In genomic region chr3:161349529-161350278, GRCh38 we compare ENCODE assay signal across 8 cellular contexts. TPM values are rescaled to one million over a fixed set of nuclear protein-coding genes. Genes with fewer than 3 reads are reported as not detected.
A peak's percentile ranks its signal among the peaks of the same experiment; 100 is the strongest.
DNase-seq lines count a peak whose midpoint lies in the region; ATAC-seq, FAIRE-seq and TF ChIP-seq lines count a peak whose summit lies in the region.

No MANE protein-coding gene starts in this region.

- H3K9me3 Mint-ChIP-seq in type B pancreatic cell = no peaks in the 10 kb centered on the region

- H3K36me3 ChIP-seq in esophagus muscularis mucosa = no peaks in the 10 kb centered on the region

- H3K4me1 ChIP-seq in esophagus muscularis mucosa = no peaks in the 10 kb centered on the region

- no peaks in the 10 kb centered on the region for H3K9me3 ChIP-seq in esophagus muscularis mucosa

- no peak for TF ChIP-seq POLR2A in esophagus muscularis mucosa (IDR thresholded peaks at IDR 0.05; ENCODE audit: low read depth)

- intact Hi-C loops in esophagus muscularis mucosa (cut with DNase I) = no loop called here

- H3K27ac Mint-ChIP-seq in type B pancreatic cell = no peak overlapping the region

- peak; percentile 29 for FAIRE-seq in GM18507 (lab: Jason Lieb, UNC)

- H3K36me3 Mint-ChIP-seq in type B pancreatic cell = peaks cover 3% of the 10 kb centered on the region

- no peaks in the 10 kb centered on the region for H3K27me3 ChIP-seq in esophagus muscularis mucosa

- H3K27me3 Mint-ChIP-seq in type B pancreatic cell = no peaks in the 10 kb centered on the region

- ATAC-seq in HG03469 (IDR thresholded peaks at IDR 0.05; ENCODE audit: unreplicated experiment) = peak; percentile 59

- 68% methylated on average over 7 of the region's 7 CpGs for WGBS in esophagus muscularis mucosa

- no peak overlapping the region for H3K4me3 ChIP-seq in esophagus muscularis mucosa

- no peak for TF ChIP-seq CTCF in esophagus muscularis mucosa (IDR thresholded peaks at IDR 0.05)
- no peak for TF ChIP-seq CTCF in type B pancreatic cell (conservative IDR thresholded peaks at IDR 0.05)

- no peak overlapping the region for H3K4me3 Mint-ChIP-seq in type B pancreatic cell

- no peak for DNase-seq in GM18507 (ENCODE audit: extremely low spot score, insufficient read length, low read depth)
- peak; percentile 0 for DNase-seq in activated T-helper 9 cell treated with anti-CD3 and anti-CD28 coated beads, Interleukin-2, amount 50 U/mL, for 16 hours (ENCODE audit: low read depth)
- DNase-seq in iPS-NIHi11 (ENCODE audit: low spot score) = peak; percentile 33
- DNase-seq in esophagus muscularis mucosa (ENCODE audit: extremely low spot score) = no peak
- no peak for DNase-seq in type B pancreatic cell (ENCODE audit: extremely low spot score, unreplicated experiment)
- DNase-seq in retina = no peak
- no peak for DNase-seq in Ammon's horn (ENCODE audit: low spot score)

- no peak for TF ChIP-seq EP300 in esophagus muscularis mucosa (IDR thresholded peaks at IDR 0.05)

- H3K27ac ChIP-seq in esophagus muscularis mucosa (replicated peaks in 1 of 4) = no peak overlapping the region

- H3K4me1 Mint-ChIP-seq in type B pancreatic cell (ENCODE audit: unreplicated experiment) = peaks cover 16% of the 10 kb centered on the region

RNA-seq across cellular contexts. Expression of gene SPTSSB, which starts 21.6 kb away (rescaled TPM):
- total RNA-seq in esophagus muscularis mucosa (under 1 TPM in 1 of 4 donors, not detected in 3; 0.13 TPM), type B pancreatic cell (ENCODE audit: low replicate concordance) (28.8 and 69.1 TPM in 2 replicates)

Comparison
In these comparisons a context has a peak if more than half of its experiments do, and no peak if none do; other contexts are left out.
1. DNase-seq: peak in activated T-helper 9 cell treated with anti-CD3 and anti-CD28 coated beads, Interleukin-2, amount 50 U/mL, for 16 hours (single experiment) and iPS-NIHi11 (single experiment); none in GM18507 (single experiment), esophagus muscularis mucosa (single experiment), type B pancreatic cell (single experiment), retina (single experiment) and Ammon's horn (single experiment).
2. RNA of gene SPTSSB, which starts 21.6 kb away (total RNA-seq): 28.8 to 69.1 TPM in type B pancreatic cell; 0.13 TPM in esophagus muscularis mucosa; every median in the first group is over 10 times any median in the second.